In genomic region chr4:108287834-108288413, GRCh38 we compare ENCODE assay signal across 1 cellular context.
A peak's percentile ranks its signal among the peaks of the same experiment; 100 is the strongest.
TF ChIP-seq lines count a peak whose summit lies in the region.

No MANE protein-coding gene starts in this region.

TF ChIP-seq in HEK293, 187 proteins besides CTCF, POLR2A, EP300 and RAD21 (continued from another document):
- peak; percentile 58; the same call in 1 of the 2 replicates for TF ChIP-seq PRDM6 (tag by site-specific recombination; IDR thresholded peaks at IDR 0.05)
- 0 out of 2 replicates have a peak, but pooled peaks have one; percentile 27 for TF ChIP-seq IKZF3 (tag by site-specific recombination; IDR thresholded peaks at IDR 0.05)
- TF ChIP-seq ZNF791 (tag by site-specific recombination; IDR thresholded peaks at IDR 0.05) = no peak
- peak; percentile 75 for TF ChIP-seq SP7 (tag by site-specific recombination; IDR thresholded peaks at IDR 0.05)
- TF ChIP-seq ZNF785 (tag by site-specific recombination; IDR thresholded peaks at IDR 0.05) = no peak
- peak; percentile 73 for TF ChIP-seq FEZF1 (tag by site-specific recombination; IDR thresholded peaks at IDR 0.05)
- peak; percentile 65; the same call in 1 of the 2 replicates for TF ChIP-seq BCL6B (tag by site-specific recombination; IDR thresholded peaks at IDR 0.05)
- 0 out of 2 replicates have a peak, but pooled peaks have one; percentile 26 for TF ChIP-seq ZXDB (tag by site-specific recombination; IDR thresholded peaks at IDR 0.05)
- peak; percentile 64; the same call in 1 of the 2 replicates for TF ChIP-seq OSR2 (tag by site-specific recombination; IDR thresholded peaks at IDR 0.05)
- TF ChIP-seq RBAK (tag by site-specific recombination; IDR thresholded peaks at IDR 0.05) = no peak
- no peak for TF ChIP-seq ZFP3 (tag by site-specific recombination; IDR thresholded peaks at IDR 0.05; ENCODE audit: low read depth)
- TF ChIP-seq ZNF366 (tag by site-specific recombination; conservative IDR thresholded peaks at IDR 0.05) = peak; percentile 78
